Comparison of ENCODE assay signal across 12 cellular contexts in the genomic region with DNA sequence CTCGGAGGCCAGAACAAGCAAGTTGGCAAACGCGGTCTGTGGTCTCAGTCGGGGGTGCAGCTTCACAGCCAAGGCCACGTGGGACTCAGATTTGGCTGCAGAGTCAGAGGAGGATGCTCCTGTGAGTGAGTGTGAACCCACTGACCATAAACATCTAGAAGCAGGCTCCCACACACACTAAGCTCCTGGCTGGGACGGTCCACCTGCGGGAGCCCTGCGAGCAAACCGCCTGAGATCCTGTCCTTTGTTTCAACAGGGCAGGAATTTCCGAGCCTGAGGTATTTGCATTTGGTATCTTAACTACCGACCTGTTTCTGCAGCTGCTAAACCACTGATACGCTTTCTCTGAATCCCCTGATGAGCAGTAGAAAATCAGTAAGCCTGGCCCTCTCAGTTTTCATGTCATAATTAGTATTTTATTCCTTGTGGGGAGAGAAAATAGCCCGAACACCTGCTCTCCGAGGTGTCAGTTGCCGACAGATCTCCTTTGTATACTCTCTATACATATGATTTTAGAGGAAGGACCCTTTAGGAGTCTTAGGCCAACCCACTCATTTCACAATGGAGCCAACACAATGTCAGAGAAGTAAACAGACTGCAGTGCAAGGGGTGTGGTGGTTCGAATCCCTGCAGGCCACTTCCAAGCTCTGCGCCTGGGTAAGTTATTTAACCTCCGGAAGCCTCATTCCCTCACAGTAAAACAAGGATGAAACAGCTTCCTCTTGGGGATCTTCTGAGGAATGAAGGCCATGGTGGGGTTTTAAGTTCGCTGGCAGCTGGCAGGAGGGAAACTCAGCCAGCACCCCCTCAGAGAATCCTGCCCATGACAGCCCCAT. TPM values are rescaled to one million over a fixed set of nuclear protein-coding genes. Genes with fewer than 3 reads are reported as not detected.
A peak's percentile ranks its signal among the peaks of the same experiment; 100 is the strongest.
DNase-seq lines count a peak whose midpoint lies in the region; ATAC-seq and TF ChIP-seq lines count a peak whose summit lies in the region.
"Had no signal": no experiment of that assay in that cellular context is flagged by ENCODE, and none has a peak within 500 bp of the region (broad histone marks: within the 10 kb centered on the region; RNA-seq: fewer than 3 reads in every experiment).

No MANE protein-coding gene starts in this region.

- no peaks in the 10 kb centered on the region for H3K9me3 Mint-ChIP-seq in osteocyte (ENCODE audit: unreplicated experiment)
- H3K9me3 Mint-ChIP-seq: activated naive CD8-positive, alpha-beta T cell treated with anti-CD3 and anti-CD28 coated beads for 36 hours; T-helper 1 cell treated with Interleukin-12 subunit alpha and Interleukin-12 subunit beta and Interleukin-4 antibody, amounts not matched to agents 30 μg/mL and 1 μg/mL, for 36 hours had no signal

- POLR2A ChIA-PET in Panc1 (lab: Charles Lee) = interaction anchor here (0.6 kb wide), 1 partner anchor 146 kb away, joined by 4 read pairs; no protein-coding TSS in a partner anchor

- peaks cover 18% of the 10 kb centered on the region for H3K4me1 ChIP-seq in Panc1 (ENCODE audit: control insufficient read depth, insufficient read depth, low read length)

- no peak overlapping the region for H3K4me3 Mint-ChIP-seq in osteocyte (ENCODE audit: unreplicated experiment)
- H3K4me3 Mint-ChIP-seq: activated naive CD8-positive, alpha-beta T cell treated with anti-CD3 and anti-CD28 coated beads for 36 hours; T-helper 1 cell treated with Interleukin-12 subunit alpha and Interleukin-12 subunit beta and Interleukin-4 antibody, amounts not matched to agents 30 μg/mL and 1 μg/mL, for 36 hours had no signal

- DNase-seq in Panc1 (ENCODE audit: low read depth, low spot score) = no peak
- DNase-seq in osteocyte (ENCODE audit: extremely low spot score, unreplicated experiment) = no peak
- DNase-seq in NCI-H1694 treated with DMSO at 0.1 percent for 48 hours (lab: John Stamatoyannopoulos, UW) = no peak
- no peak for DNase-seq in lower leg skin (ENCODE audit: low spot score in 2 of 2)
- DNase-seq in epidermal melanocyte (ENCODE audit: insufficient read length, low spot score) = no peak
- DNase-seq: activated naive CD8-positive, alpha-beta T cell treated with anti-CD3 and anti-CD28 coated beads for 36 hours; foreskin melanocyte had no signal

- H3K36me3 ChIP-seq in Panc1 (ENCODE audit: control insufficient read depth, insufficient read depth, low read length) = no peaks in the 10 kb centered on the region
- H3K36me3 ChIP-seq: right atrium auricular region had no signal

- in situ Hi-C loops in Panc1 (cut with HindIII; ENCODE audit: low pct_unique_long_range_greater_than_20kb, low sequenced_read_pairs) = no loop called here

- ATAC-seq in GM19043 (IDR thresholded peaks at IDR 0.05; ENCODE audit: low read depth, unreplicated experiment) (peak; percentile 58), HG03432 (IDR thresholded peaks at IDR 0.05; ENCODE audit: unreplicated experiment) (peak; percentile 69), Panc1 (0 out of 2 replicates have a peak, but pooled peaks have one; percentile 38), HG03196 (IDR thresholded peaks at IDR 0.05; ENCODE audit: unreplicated experiment) (no peak)

- 61 to 70% methylated on average over 19 of the region's 19 CpGs for WGBS in lower leg skin, 2 donors

- H3K36me3 Mint-ChIP-seq in osteocyte (ENCODE audit: unreplicated experiment) = no peaks in the 10 kb centered on the region
- H3K36me3 Mint-ChIP-seq: activated naive CD8-positive, alpha-beta T cell treated with anti-CD3 and anti-CD28 coated beads for 36 hours had no signal

- H3K4me1 Mint-ChIP-seq in osteocyte (ENCODE audit: unreplicated experiment) = peaks cover 29% of the 10 kb centered on the region

- no peaks in the 10 kb centered on the region for H3K27me3 ChIP-seq in Panc1 (ENCODE audit: control insufficient read depth, insufficient read depth, low read length)
- H3K27me3 ChIP-seq: right atrium auricular region had no signal

- H3K4me3 ChIP-seq in Panc1 (ENCODE audit: low read depth in 2 of 2, low read length in 2 of 2) = no peak overlapping the region
- no peak overlapping the region for H3K4me3 ChIP-seq in lower leg skin (ENCODE audit: low read depth, poor library complexity, severe bottlenecking)
- H3K4me3 ChIP-seq: right atrium auricular region had no signal

- CTCF ChIA-PET in Panc1 (lab: Charles Lee) = no interaction called here

- no TSS peak for BruUV-seq in Panc1 (replicated peaks; lab: Mats Ljungman, UMichigan)

- peak overlapping the region; percentile 39 for H3K27ac ChIP-seq in Panc1 (ENCODE audit: low read length)
- H3K27ac ChIP-seq: right atrium auricular region had no signal

- TF ChIP-seq CTCF in Panc1 (IDR thresholded peaks at IDR 0.05) (no peak), osteocyte (IDR thresholded peaks at IDR 0.05) (no peak), lower leg skin (IDR thresholded peaks at IDR 0.05) (no peak)

- peak overlapping the region; percentile 81 for H3K27ac Mint-ChIP-seq in osteocyte (ENCODE audit: unreplicated experiment)
- H3K27ac Mint-ChIP-seq: activated naive CD8-positive, alpha-beta T cell treated with anti-CD3 and anti-CD28 coated beads for 36 hours; T-helper 1 cell treated with Interleukin-12 subunit alpha and Interleukin-12 subunit beta and Interleukin-4 antibody, amounts not matched to agents 30 μg/mL and 1 μg/mL, for 36 hours had no signal

- intact Hi-C loops in Panc1 (cut with micrococcal nuclease; ENCODE audit: unreplicated experiment) (no loop called here), lower leg skin (cut with DNase I; ENCODE audit: low total_unique reads) (loop anchor here (5.0 kb wide), 1 partner anchor 1988 kb away; no protein-coding TSS in a partner anchor)

- no peaks in the 10 kb centered on the region for H3K27me3 Mint-ChIP-seq in osteocyte (ENCODE audit: unreplicated experiment)

- no peak for TF ChIP-seq POLR2A in lower leg skin (IDR thresholded peaks at IDR 0.05)

- no peaks in the 10 kb centered on the region for H3K9me3 ChIP-seq in Panc1 (ENCODE audit: control insufficient read depth, insufficient read depth, low read depth, low read length)
- H3K9me3 ChIP-seq: right atrium auricular region had no signal

RNA-seq across cellular contexts. Expression of a gene that starts 41.0 kb away (rescaled TPM):
- total RNA-seq in Panc1 (2021; ENCODE audit: unreplicated experiment) (22.6 TPM), osteocyte (21.9 and 22.3 TPM in 2 replicates), lower leg skin (10 to 100 TPM; 43.3 to 46.9 (median 46.4) TPM)
- 10.4 TPM for polyA plus RNA-seq in Panc1 (2012; ENCODE audit: insufficient read length)
